8 cellular contexts compared by ENCODE assay signal in genomic region chr12:49109631-49110172, GRCh38. TPM values are rescaled to one million over a fixed set of nuclear protein-coding genes. Genes with fewer than 3 reads are reported as not detected.
DNase-seq lines count a peak whose midpoint lies in the region; ATAC-seq and TF ChIP-seq lines count a peak whose summit lies in the region.

No MANE protein-coding gene starts in this region.

- DNase-seq in AG10803 (ENCODE audit: low read depth) (no peak), MG63 (no peak), dorsolateral prefrontal cortex (peak in 1 of 10 donors; percentile 20), GM13976 (ENCODE audit: low spot score) (no peak), islet precursor cell (no peak)
- DNase-seq in naive thymus-derived CD8-positive, alpha-beta T cell: peak in 3 of 10 donors; percentile 26 to 41 (median 36)

- POLR2A ChIA-PET in naive thymus-derived CD8-positive, alpha-beta T cell (lab: Charles Lee): interaction anchor here (0.6 to 7.7 kb wide), 15 partner anchors 9 to 257 kb away, joined by 3 to 152 read pairs (median 8); partner anchors contain the start of genes KMT2D, RHEBL1, TUBA1A and TUBA1B

- ATAC-seq in naive thymus-derived CD8-positive, alpha-beta T cell: no peak
- ATAC-seq in GM21619 (IDR thresholded peaks at IDR 0.05; ENCODE audit: unreplicated experiment) (no peak), GM21367 (IDR thresholded peaks at IDR 0.05; ENCODE audit: unreplicated experiment) (no peak)

- H3K36me3 Mint-ChIP-seq in naive thymus-derived CD8-positive, alpha-beta T cell: peaks cover 0 to 27% (median 3%) of the 10 kb centered on the region in 3 donors

- peak overlapping the region in 58 of 59 donors; percentile 69 to 97 (median 92) for H3K27ac ChIP-seq in dorsolateral prefrontal cortex

- no peaks in the 10 kb centered on the region for H3K27me3 Mint-ChIP-seq in naive thymus-derived CD8-positive, alpha-beta T cell

- intact Hi-C loops in dorsolateral prefrontal cortex (cut with DNase I): loop anchor here in 1 of 2 donors (1.0 kb wide), 1 partner anchor 22 kb away; the partner anchor contains the start of gene TUBA1B

- peak overlapping the region; percentile 92 to 99 (median 98) for H3K27ac Mint-ChIP-seq in naive thymus-derived CD8-positive, alpha-beta T cell

- H3K4me3 Mint-ChIP-seq in naive thymus-derived CD8-positive, alpha-beta T cell: peak overlapping the region; percentile 89 to 99 (median 98)

- H3K36me3 ChIP-seq in MG63: no peaks in the 10 kb centered on the region

- in situ Hi-C loops in GM13976 (cut with MboI; ENCODE audit: low sequenced_read_pairs, unreplicated experiment): no loop called here

- H3K4me3 ChIP-seq in AG10803 (ENCODE audit: low read length) (peak overlapping the region; percentile 90), MG63 (peak overlapping the region; percentile 88), dorsolateral prefrontal cortex (peak overlapping the region; percentile 69 to 100 (median 97))

- TF ChIP-seq CTCF in AG10803 (conservative IDR thresholded peaks at IDR 0.05; ENCODE audit: low read length): no peak
- no peak for TF ChIP-seq CTCF in dorsolateral prefrontal cortex (IDR thresholded peaks at IDR 0.05 in 54 of 56, conservative IDR thresholded peaks at IDR 0.05 in 2 of 56; ENCODE audit: low read depth in 1 of 56, partially characterized antibody in 56 of 56)
- no peak for TF ChIP-seq CTCF in GM13976 (IDR thresholded peaks at IDR 0.05; ENCODE audit: borderline replicate concordance, control extremely low read depth, extremely low read depth, insufficient read depth, missing control alignments)

- H3K27me3 ChIP-seq in MG63 (no peaks in the 10 kb centered on the region), dorsolateral prefrontal cortex (no peaks in the 10 kb centered on the region)

- no peaks in the 10 kb centered on the region for H3K9me3 Mint-ChIP-seq in naive thymus-derived CD8-positive, alpha-beta T cell

- H3K9me3 ChIP-seq in MG63: no peaks in the 10 kb centered on the region

- H3K4me1 Mint-ChIP-seq in naive thymus-derived CD8-positive, alpha-beta T cell: peaks cover 26 to 51% (median 47%) of the 10 kb centered on the region in 4 donors

RNA-seq across cellular contexts. Expression of gene LMBR1L, which starts 0.9 kb away (rescaled TPM):
- 20.5 and 28.4 TPM in 2 replicates for total RNA-seq in MG63 (2014; rRNA removed; shearing (Covaris generic); ENCODE audit: low replicate concordance)
- total RNA-seq in dorsolateral prefrontal cortex: 100 to 1,000 TPM in 3 of 120 experiments, 10 to 100 TPM in 117; 40.9 to 108 (median 65.9) TPM
- total RNA-seq in naive thymus-derived CD8-positive, alpha-beta T cell: 100 to 1,000 TPM; 253 to 270 TPM
- 10 to 100 TPM; 34.0 to 45.8 (median 34.6) TPM for polyA plus RNA-seq in naive thymus-derived CD8-positive, alpha-beta T cell

RNA-seq across cellular contexts. Expression of gene DHH, which starts 15.1 kb away (rescaled TPM):
- total RNA-seq in MG63 (2014; rRNA removed; shearing (Covaris generic); ENCODE audit: low replicate concordance): not detected in 2 replicates
- 1 to 10 TPM in 4 of 120 experiments, under 1 TPM in 103, not detected in 13; 0.11 to 2.5 (median 0.42) TPM for total RNA-seq in dorsolateral prefrontal cortex
- total RNA-seq in naive thymus-derived CD8-positive, alpha-beta T cell: under 1 TPM; 0.27 to 0.47 TPM
- polyA plus RNA-seq in naive thymus-derived CD8-positive, alpha-beta T cell: not detected

RNA-seq across cellular contexts. Expression of gene TUBA1B, which starts 21.5 kb away (rescaled TPM):
- 2,940 and 4,183 TPM in 2 replicates for total RNA-seq in MG63 (2014; rRNA removed; shearing (Covaris generic); ENCODE audit: low replicate concordance)
- 1,000 to 10,000 TPM in 116 of 120 experiments, 100 to 1,000 TPM in 4; 810 to 2,486 (median 1,574) TPM for total RNA-seq in dorsolateral prefrontal cortex
- 100 to 1,000 TPM; 157 to 161 TPM for total RNA-seq in naive thymus-derived CD8-positive, alpha-beta T cell
- 100 to 1,000 TPM; 277 to 339 (median 333) TPM for polyA plus RNA-seq in naive thymus-derived CD8-positive, alpha-beta T cell

RNA-seq across cellular contexts. Expression of gene RHEBL1, which starts 39.9 kb away (rescaled TPM):
- total RNA-seq in MG63 (2014; rRNA removed; shearing (Covaris generic); ENCODE audit: low replicate concordance): 0.16 TPM in 1 of 2 replicates, not detected in the other
- total RNA-seq in dorsolateral prefrontal cortex: 10 to 100 TPM in 3 of 120 experiments, 1 to 10 TPM in 116, under 1 TPM in 1; 0.55 to 10.5 (median 5.5) TPM
- 1 to 10 TPM; 3.6 to 4.3 TPM for total RNA-seq in naive thymus-derived CD8-positive, alpha-beta T cell
- polyA plus RNA-seq in naive thymus-derived CD8-positive, alpha-beta T cell: 1 to 10 TPM; 3.0 to 3.6 (median 3.4) TPM

RNA-seq across cellular contexts. Expression of gene KMT2D, which starts 49.1 kb away (rescaled TPM):
- total RNA-seq in MG63 (2014; rRNA removed; shearing (Covaris generic); ENCODE audit: low replicate concordance): 8.6 and 11.7 TPM in 2 replicates
- total RNA-seq in dorsolateral prefrontal cortex: 100 to 1,000 TPM in 86 of 120 experiments, 10 to 100 TPM in 34; 76.9 to 147 (median 107) TPM
- 100 to 1,000 TPM; 130 to 134 TPM for total RNA-seq in naive thymus-derived CD8-positive, alpha-beta T cell
- 10 to 100 TPM in 2 of 3 donors, 1 to 10 TPM in 1; 1.5 to 28.5 (median 10.5) TPM for polyA plus RNA-seq in naive thymus-derived CD8-positive, alpha-beta T cell

Comparison
In these comparisons a context has a peak if more than half of its experiments do, and no peak if none do; other contexts are left out.
1. RNA of gene TUBA1B, which starts 21.5 kb away (total RNA-seq): 2,940 to 4,183 TPM in MG63 and 810 to 2,486 TPM in dorsolateral prefrontal cortex; 157 to 161 TPM in naive thymus-derived CD8-positive, alpha-beta T cell; every median in the first group is over 4 times any median in the second.
2. Peak in every context shown above with its lines, with median percentiles within 50 percentile points of each other: H3K4me3 ChIP-seq.